8 cellular contexts compared by ENCODE assay signal in genomic region chr12:9446883-9447761, GRCh38.
A peak's percentile ranks its signal among the peaks of the same experiment; 100 is the strongest.
DNase-seq lines count a peak whose midpoint lies in the region; ATAC-seq, FAIRE-seq and TF ChIP-seq lines count a peak whose summit lies in the region.
"Not testable (repeated sequence)": the region's sequence is repeated elsewhere in the genome, so short reads cannot be mapped to it uniquely, and the experiment has no call there.

No MANE protein-coding gene starts in this region.

- peak overlapping the region; percentile 78 for H3K4me3 ChIP-seq in astrocyte (ENCODE audit: insufficient read depth, low read depth, low read length)
- peak overlapping the region; percentile 63 for H3K4me3 ChIP-seq in suprapubic skin

- H2AFZ ChIP-seq in astrocyte (ENCODE audit: low read depth, low read length) = peak overlapping the region; percentile 94

- not testable (repeated sequence) for H3K36me3 ChIP-seq in astrocyte (ENCODE audit: insufficient read depth, low read length); suprapubic skin

- H3K9me3 ChIP-seq in astrocyte (ENCODE audit: insufficient read depth, low read depth, low read length); suprapubic skin: not testable (repeated sequence)

- H3K4me1 ChIP-seq in astrocyte (ENCODE audit: insufficient read depth, low read length); suprapubic skin: not testable (repeated sequence)

- H3K79me2 ChIP-seq in astrocyte (ENCODE audit: insufficient read depth, low read length) = not testable (repeated sequence)

- intact Hi-C loops in natural killer cell (cut with micrococcal nuclease) = not testable (repeated sequence)

- peak; percentile 66 for FAIRE-seq in GM12891 (lab: Jason Lieb, UNC)
- not testable (repeated sequence) for FAIRE-seq in astrocyte (lab: Jason Lieb, UNC)

- H3K27me3 ChIP-seq in astrocyte (ENCODE audit: insufficient read depth, low read length); suprapubic skin: not testable (repeated sequence)

- not testable (repeated sequence) for TF ChIP-seq EP300 in suprapubic skin (IDR thresholded peaks at IDR 0.05)

- not testable (repeated sequence) for DNase-seq in GM12891 (ENCODE audit: insufficient read length, low spot score); astrocyte (ENCODE audit: low read depth); glutamatergic neuron; natural killer cell; suprapubic skin (ENCODE audit: low spot score in 2 of 2)
- peak; percentile 7 for DNase-seq in RPMI8226

- H3K27ac Mint-ChIP-seq in astrocyte (ENCODE audit: unreplicated experiment); glutamatergic neuron (ENCODE audit: unreplicated experiment): not testable (repeated sequence)
- H3K27ac Mint-ChIP-seq in natural killer cell = peak overlapping the region; percentile 93 to 94

- H4K20me1 ChIP-seq in astrocyte (ENCODE audit: insufficient read depth, low read length) = not testable (repeated sequence)

- ATAC-seq in GM21723 (IDR thresholded peaks at IDR 0.05; ENCODE audit: unreplicated experiment) = peak; percentile 22
- ATAC-seq in HG03175 (IDR thresholded peaks at IDR 0.05; ENCODE audit: unreplicated experiment) = peak; percentile 34
- peak in 1 of 3 donors; percentile 6 for ATAC-seq in natural killer cell

- H3K4me1 Mint-ChIP-seq in astrocyte (ENCODE audit: low read depth, unreplicated experiment); glutamatergic neuron (ENCODE audit: low read depth, unreplicated experiment): not testable (repeated sequence)
- H3K4me1 Mint-ChIP-seq in natural killer cell = peaks cover 25% of the 10 kb centered on the region in 2 donors

- TF ChIP-seq POLR2A in GM12891 (IDR thresholded peaks at IDR 0.05; ENCODE audit: low read depth, low read length); suprapubic skin (IDR thresholded peaks at IDR 0.05): not testable (repeated sequence)

- H3K4me2 ChIP-seq in astrocyte (ENCODE audit: low read length) = peak overlapping the region; percentile 95

- peak overlapping the region; percentile 82 for H3K9ac ChIP-seq in astrocyte (ENCODE audit: low read length)

- H3K9me3 Mint-ChIP-seq in astrocyte (ENCODE audit: unreplicated experiment); glutamatergic neuron (ENCODE audit: unreplicated experiment); natural killer cell: not testable (repeated sequence)

- not testable (repeated sequence) for H3K36me3 Mint-ChIP-seq in astrocyte (ENCODE audit: low read depth, unreplicated experiment); glutamatergic neuron (ENCODE audit: unreplicated experiment); natural killer cell

- WGBS in suprapubic skin = 23% methylated on average over 17 of the region's 20 CpGs

- H3K27ac ChIP-seq in astrocyte (ENCODE audit: low read depth, low read length); suprapubic skin: not testable (repeated sequence)

- not testable (repeated sequence) for TF ChIP-seq CTCF in astrocyte (IDR thresholded peaks at IDR 0.05; ENCODE audit: insufficient read depth, low read depth, low read length); glutamatergic neuron (IDR thresholded peaks at IDR 0.05; ENCODE audit: partially characterized antibody, unreplicated experiment); natural killer cell (IDR thresholded peaks at IDR 0.05); suprapubic skin (IDR thresholded peaks at IDR 0.05)

- H3K4me3 Mint-ChIP-seq in astrocyte (ENCODE audit: unreplicated experiment) = peak overlapping the region; percentile 97
- peak overlapping the region; percentile 95 for H3K4me3 Mint-ChIP-seq in glutamatergic neuron (ENCODE audit: unreplicated experiment)
- peak overlapping the region; percentile 100 for H3K4me3 Mint-ChIP-seq in natural killer cell

- not testable (repeated sequence) for H3K27me3 Mint-ChIP-seq in astrocyte (ENCODE audit: low read depth, unreplicated experiment); glutamatergic neuron (ENCODE audit: unreplicated experiment); natural killer cell (ENCODE audit: low read depth in 2 of 2)
